ENCODE assay signal across 23 cellular contexts in the genomic region with DNA sequence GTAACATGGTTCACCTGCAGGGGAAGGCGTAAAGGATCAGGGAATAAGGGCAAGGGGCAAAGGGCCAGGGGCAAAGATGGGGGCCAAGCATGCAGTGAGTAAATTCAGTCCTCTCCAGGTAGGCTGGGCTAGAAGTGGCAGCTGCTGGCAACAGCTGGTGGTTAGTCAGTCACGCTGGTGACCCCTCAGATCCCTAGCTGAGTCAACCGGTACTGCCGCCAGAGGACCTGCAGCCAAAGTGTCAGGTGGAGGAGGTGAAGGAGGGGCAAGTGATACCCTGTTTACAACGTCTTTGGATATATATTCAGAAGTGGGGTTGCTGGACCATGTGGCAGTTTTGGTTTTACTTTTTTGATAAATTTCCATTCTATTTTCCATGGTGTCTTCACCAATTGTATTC. TPM values are rescaled to one million over a fixed set of nuclear protein-coding genes. Genes with fewer than 3 reads are reported as not detected.
"Had no signal": no experiment of that assay in that cellular context is flagged by ENCODE, and none has a peak within 500 bp of the region (broad histone marks: within the 10 kb centered on the region; RNA-seq: fewer than 3 reads in every experiment).

No MANE protein-coding gene starts in this region.

- H3K27ac Mint-ChIP-seq: dendritic cell treated with granulocyte-macrophage colony-stimulating factor and Interleukin-4, amounts not matched to agents 40 ng/mL and 50 ng/mL, for 4 days; effector memory CD8-positive, alpha-beta T cell; naive thymus-derived CD8-positive, alpha-beta T cell; stimulated activated memory B cell treated with anti-CD40 and anti-IgM and Interleukin-4, amounts not matched to agents 10 μg/mL and 1 μg/mL and 100 μg/mL, for 72 hours; stimulated activated naive CD8-positive, alpha-beta T cell treated with anti-CD3 and anti-CD28 coated beads, Interleukin-15, Interleukin-2, amounts not matched to agents 100 ng/mL and 50 ng/mL, for 24 hours had no signal

- ATAC-seq: effector memory CD8-positive, alpha-beta T cell; left lobe of liver; mucosa of descending colon; naive thymus-derived CD8-positive, alpha-beta T cell; sciatic nerve; stimulated activated memory B cell treated with anti-CD40 and anti-IgM and Interleukin-4, amounts not matched to agents 10 μg/mL and 1 μg/mL and 100 μg/mL, for 72 hours had no signal

- H3K9me3 Mint-ChIP-seq: dendritic cell treated with granulocyte-macrophage colony-stimulating factor and Interleukin-4, amounts not matched to agents 40 ng/mL and 50 ng/mL, for 4 days; stimulated activated memory B cell treated with anti-CD40 and anti-IgM and Interleukin-4, amounts not matched to agents 10 μg/mL and 1 μg/mL and 100 μg/mL, for 72 hours; stimulated activated naive CD8-positive, alpha-beta T cell treated with anti-CD3 and anti-CD28 coated beads, Interleukin-15, Interleukin-2, amounts not matched to agents 100 ng/mL and 50 ng/mL, for 24 hours had no signal

- DNase-seq: effector memory CD8-positive, alpha-beta T cell; esophagus squamous epithelium; foreskin fibroblast; head of caudate nucleus; islet precursor cell; mammary epithelial cell; mucosa of descending colon; naive thymus-derived CD8-positive, alpha-beta T cell; spleen; stimulated activated CD4-positive, alpha-beta T cell treated with anti-CD3 and anti-CD28 coated beads, Interleukin-15, amount 100 ng/mL, for 24 hours; stimulated activated CD4-positive, alpha-beta T cell treated with anti-CD3 and anti-CD28 coated beads, Interleukin-1b, Interleukin-23, amount 100 ng/mL, for 48 hours; stimulated activated CD4-positive, alpha-beta T cell treated with anti-CD3 and anti-CD28 coated beads, Interleukin-4, amount 100 ng/mL, for 24 hours; tibial artery; upper lobe of left lung; uterus had no signal

- H3K27me3 Mint-ChIP-seq: dendritic cell treated with granulocyte-macrophage colony-stimulating factor and Interleukin-4, amounts not matched to agents 40 ng/mL and 50 ng/mL, for 4 days; effector memory CD8-positive, alpha-beta T cell; stimulated activated memory B cell treated with anti-CD40 and anti-IgM and Interleukin-4, amounts not matched to agents 10 μg/mL and 1 μg/mL and 100 μg/mL, for 72 hours; stimulated activated naive CD8-positive, alpha-beta T cell treated with anti-CD3 and anti-CD28 coated beads, Interleukin-15, Interleukin-2, amounts not matched to agents 100 ng/mL and 50 ng/mL, for 24 hours had no signal

- H3K36me3 Mint-ChIP-seq: stimulated activated memory B cell treated with anti-CD40 and anti-IgM and Interleukin-4, amounts not matched to agents 10 μg/mL and 1 μg/mL and 100 μg/mL, for 72 hours had no signal

- H3K4me3 Mint-ChIP-seq: dendritic cell treated with granulocyte-macrophage colony-stimulating factor and Interleukin-4, amounts not matched to agents 40 ng/mL and 50 ng/mL, for 4 days; effector memory CD8-positive, alpha-beta T cell; naive thymus-derived CD8-positive, alpha-beta T cell; neural crest cell; stimulated activated memory B cell treated with anti-CD40 and anti-IgM and Interleukin-4, amounts not matched to agents 10 μg/mL and 1 μg/mL and 100 μg/mL, for 72 hours; stimulated activated naive CD8-positive, alpha-beta T cell treated with anti-CD3 and anti-CD28 coated beads, Interleukin-15, Interleukin-2, amounts not matched to agents 100 ng/mL and 50 ng/mL, for 24 hours had no signal

- H3K4me1 Mint-ChIP-seq: naive thymus-derived CD8-positive, alpha-beta T cell; neural crest cell; stimulated activated memory B cell treated with anti-CD40 and anti-IgM and Interleukin-4, amounts not matched to agents 10 μg/mL and 1 μg/mL and 100 μg/mL, for 72 hours had no signal

RNA-seq across cellular contexts. Expression of a gene that starts 24.6 kb away (rescaled TPM):
- total RNA-seq: epithelial cell of proximal tubule, osteocyte had no signal
